In the genomic region with DNA sequence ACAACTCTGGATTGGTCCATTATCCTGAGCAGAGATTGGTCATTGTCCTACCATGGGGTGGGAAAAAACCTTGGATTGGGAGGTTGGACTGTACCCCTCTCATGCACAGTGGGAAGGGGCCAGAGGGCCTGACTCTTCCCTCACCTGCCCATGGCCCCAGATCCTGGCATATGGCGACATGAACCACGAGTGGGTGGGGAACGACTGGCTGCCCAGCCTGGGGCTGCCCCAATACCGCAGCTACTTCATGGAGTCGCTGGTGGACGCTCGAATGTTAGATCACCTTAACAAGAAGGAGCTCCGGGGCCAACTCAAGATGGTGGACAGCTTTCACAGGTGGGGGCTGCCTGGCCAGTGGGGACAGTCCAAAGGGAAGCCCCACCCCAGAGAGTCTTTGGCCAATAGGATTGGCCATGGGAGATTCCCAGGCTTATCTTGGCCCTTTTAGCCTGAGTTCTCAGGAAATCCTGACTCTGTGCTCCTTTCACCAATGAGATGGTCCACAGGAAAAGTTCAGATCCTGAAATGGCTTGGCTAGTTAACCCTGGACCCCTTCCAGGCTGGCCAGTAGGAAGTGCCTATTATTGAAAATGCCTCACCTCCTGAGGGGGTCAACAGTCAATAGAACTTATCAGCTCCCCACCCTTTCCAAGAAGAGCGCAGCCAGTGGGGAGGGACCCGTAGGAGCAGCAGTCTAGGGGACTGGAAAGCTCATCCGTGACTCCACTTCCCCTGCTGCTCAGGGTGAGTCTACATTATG, we compare ENCODE assay signal across 10 cellular contexts. TPM values are rescaled to one million over a fixed set of nuclear protein-coding genes. Genes with fewer than 3 reads are reported as not detected.
A peak's percentile ranks its signal among the peaks of the same experiment; 100 is the strongest.
DNase-seq lines count a peak whose midpoint lies in the region; ATAC-seq and TF ChIP-seq lines count a peak whose summit lies in the region.
"Had no signal": no experiment of that assay in that cellular context is flagged by ENCODE, and none has a peak within 500 bp of the region (broad histone marks: within the 10 kb centered on the region; RNA-seq: fewer than 3 reads in every experiment).

No MANE protein-coding gene starts in this region.

- no peak for TF ChIP-seq CTCF in hepatocyte (IDR thresholded peaks at IDR 0.05; ENCODE audit: poor library complexity)
- no peak for TF ChIP-seq CTCF in prostate gland (IDR thresholded peaks at IDR 0.05)

- H3K4me3 ChIP-seq in HAP-1 (peak overlapping the region; percentile 70; the same call in 1 of the 2 replicates), hepatocyte (no peak overlapping the region), prostate gland (peak overlapping the region; percentile 73 to 77)

- intact Hi-C loops in activated T-helper 2 cell treated with anti-CD3 and anti-CD28 coated beads, Interferon-gamma antibody, Interleukin-2, Interleukin-4, amounts not matched to agents 10 μg/mL and 5 μg/mL and 100 μg/mL, durations not matched to agents 14 hours and 24 hours and 36 hours (cut with micrococcal nuclease), result loop anchor here (5.0 to 10.0 kb wide), 4 partner anchors 36 to 153 kb away; a partner anchor contains a TSS
- intact Hi-C loops in prostate gland (cut with DNase I), result loop anchor here (5.0 kb wide), 2 partner anchors 49 to 51 kb away; no protein-coding TSS in a partner anchor

- H3K36me3 ChIP-seq in HAP-1 (replicated peaks) (no peaks in the 10 kb centered on the region), hepatocyte (replicated peaks; ENCODE audit: insufficient read depth, low read depth) (no peaks in the 10 kb centered on the region), prostate gland (no peaks in the 10 kb centered on the region)

- peaks cover 23% of the 10 kb centered on the region for H3K4me1 ChIP-seq in HAP-1
- H3K4me1 ChIP-seq in hepatocyte (ENCODE audit: insufficient read depth), result peaks cover 16% of the 10 kb centered on the region
- peaks cover 13% of the 10 kb centered on the region for H3K4me1 ChIP-seq in prostate gland (replicated peaks)

- no peaks in the 10 kb centered on the region for H3K79me2 ChIP-seq in hepatocyte

- no peak for TF ChIP-seq POLR2A in prostate gland (IDR thresholded peaks at IDR 0.05)

- DNase-seq in HAP-1 (ENCODE audit: low spot score in 2 of 2) (no peak), hepatocyte (ENCODE audit: low spot score) (no peak), prostate gland (ENCODE audit: low spot score) (no peak), superior temporal gyrus (ENCODE audit: extremely low spot score) (no peak), NCI-H146 (lab: John Stamatoyannopoulos, UW) (no peak), hepatic stellate cell (ENCODE audit: low spot score) (no peak)
- DNase-seq in activated T-helper 2 cell treated with anti-CD3 and anti-CD28 coated beads, Interferon-gamma antibody, Interleukin-2, Interleukin-4, amounts not matched to agents 10 μg/mL and 5 μg/mL and 100 μg/mL, durations not matched to agents 14 hours and 24 hours and 36 hours (ENCODE audit: low spot score), result no peak
- DNase-seq: aorta, NCI-H2081 treated with DMSO at 0.1 percent for 48 hours had no signal

- peaks cover 52% of the 10 kb centered on the region for H3K27me3 Mint-ChIP-seq in activated T-helper 2 cell treated with anti-CD3 and anti-CD28 coated beads, Interferon-gamma antibody, Interleukin-2, Interleukin-4, amounts not matched to agents 10 μg/mL and 5 μg/mL and 100 μg/mL, durations not matched to agents 14 hours and 24 hours and 36 hours (ENCODE audit: low read depth)

- H2AFZ ChIP-seq in hepatocyte, result no peak overlapping the region

- peak overlapping the region; percentile 88 for H3K4me2 ChIP-seq in hepatocyte

- in situ Hi-C loops in HAP-1 (cut with MboI; ENCODE audit: low sequenced_read_pairs), result no loop called here

- H3K27me3 ChIP-seq in HAP-1 (ENCODE audit: low read depth) (no peaks in the 10 kb centered on the region), hepatocyte (no peaks in the 10 kb centered on the region), prostate gland (replicated peaks; ENCODE audit: insufficient read depth) (no peaks in the 10 kb centered on the region)

- H3K4me3 Mint-ChIP-seq in activated T-helper 2 cell treated with anti-CD3 and anti-CD28 coated beads, Interferon-gamma antibody, Interleukin-2, Interleukin-4, amounts not matched to agents 10 μg/mL and 5 μg/mL and 100 μg/mL, durations not matched to agents 14 hours and 24 hours and 36 hours (ENCODE audit: low read depth), result peak overlapping the region; percentile 71

- H3K9me3 ChIP-seq in HAP-1 (no peaks in the 10 kb centered on the region), hepatocyte (ENCODE audit: low read depth) (no peaks in the 10 kb centered on the region), prostate gland (no peaks in the 10 kb centered on the region)

- WGBS in hepatocyte (ENCODE audit: low lambda C conversion rate, missing lambda C conversion rate), result 85% methylated on average over 11 of the region's 11 CpGs
- 71% methylated on average over 11 of the region's 11 CpGs for WGBS in prostate gland

- no peaks in the 10 kb centered on the region for H3K36me3 Mint-ChIP-seq in activated T-helper 2 cell treated with anti-CD3 and anti-CD28 coated beads, Interferon-gamma antibody, Interleukin-2, Interleukin-4, amounts not matched to agents 10 μg/mL and 5 μg/mL and 100 μg/mL, durations not matched to agents 14 hours and 24 hours and 36 hours (ENCODE audit: low read depth)

- ATAC-seq in HG03457 (IDR thresholded peaks at IDR 0.05; ENCODE audit: unreplicated experiment), result no peak

- H3K9me3 Mint-ChIP-seq in activated T-helper 2 cell treated with anti-CD3 and anti-CD28 coated beads, Interferon-gamma antibody, Interleukin-2, Interleukin-4, amounts not matched to agents 10 μg/mL and 5 μg/mL and 100 μg/mL, durations not matched to agents 14 hours and 24 hours and 36 hours, result no peaks in the 10 kb centered on the region

- H3K4me1 Mint-ChIP-seq in activated T-helper 2 cell treated with anti-CD3 and anti-CD28 coated beads, Interferon-gamma antibody, Interleukin-2, Interleukin-4, amounts not matched to agents 10 μg/mL and 5 μg/mL and 100 μg/mL, durations not matched to agents 14 hours and 24 hours and 36 hours (ENCODE audit: low read depth), result peaks cover 25% of the 10 kb centered on the region

- no peaks in the 10 kb centered on the region for H3K9me2 ChIP-seq in hepatocyte (replicated peaks; ENCODE audit: insufficient read depth)

- H4K20me1 ChIP-seq in hepatocyte (ENCODE audit: insufficient read depth, poor library complexity, severe bottlenecking), result no peaks in the 10 kb centered on the region

- H3K27ac ChIP-seq in hepatocyte (no peak overlapping the region), prostate gland (peak overlapping the region; percentile 90 to 97)

- H3K27ac Mint-ChIP-seq in activated T-helper 2 cell treated with anti-CD3 and anti-CD28 coated beads, Interferon-gamma antibody, Interleukin-2, Interleukin-4, amounts not matched to agents 10 μg/mL and 5 μg/mL and 100 μg/mL, durations not matched to agents 14 hours and 24 hours and 36 hours, result no peak overlapping the region

RNA-seq across cellular contexts. Expression of a gene that starts 7.1 kb away (rescaled TPM):
- total RNA-seq in activated T-helper 2 cell treated with anti-CD3 and anti-CD28 coated beads, Interferon-gamma antibody, Interleukin-2, Interleukin-4, amounts not matched to agents 10 μg/mL and 5 μg/mL and 100 μg/mL, durations not matched to agents 14 hours and 24 hours and 36 hours, result not detected in 2 replicates
- total RNA-seq in hepatocyte (0.44 and 0.50 TPM in 2 replicates), prostate gland (1 to 10 TPM; 3.8 to 6.7 TPM)
- 0.33 and 0.48 TPM in 2 replicates for polyA plus RNA-seq in hepatocyte

RNA-seq across cellular contexts. Expression of a gene that starts 9.5 kb away (rescaled TPM):
- total RNA-seq in activated T-helper 2 cell treated with anti-CD3 and anti-CD28 coated beads, Interferon-gamma antibody, Interleukin-2, Interleukin-4, amounts not matched to agents 10 μg/mL and 5 μg/mL and 100 μg/mL, durations not matched to agents 14 hours and 24 hours and 36 hours, result 1.3 and 1.9 TPM in 2 replicates
- total RNA-seq in hepatocyte (6.6 and 7.0 TPM in 2 replicates), prostate gland (100 to 1,000 TPM in 1 of 2 donors, 10 to 100 TPM in 1; 99.0 to 126 TPM)
- polyA plus RNA-seq in hepatocyte, result 20.5 and 23.2 TPM in 2 replicates

RNA-seq across cellular contexts. Expression of a gene that starts 28.8 kb away (rescaled TPM):
- 3.6 and 5.0 TPM in 2 replicates for total RNA-seq in activated T-helper 2 cell treated with anti-CD3 and anti-CD28 coated beads, Interferon-gamma antibody, Interleukin-2, Interleukin-4, amounts not matched to agents 10 μg/mL and 5 μg/mL and 100 μg/mL, durations not matched to agents 14 hours and 24 hours and 36 hours
- 4.4 and 11.3 TPM in 2 replicates for total RNA-seq in hepatocyte
- 8.2 and 11.4 TPM in 2 replicates for polyA plus RNA-seq in hepatocyte
- total RNA-seq in prostate gland, result 10 to 100 TPM; 12.3 to 18.2 TPM

RNA-seq across cellular contexts. Expression of a gene that starts 29.2 kb away (rescaled TPM):
- 1.7 and 2.3 TPM in 2 replicates for total RNA-seq in activated T-helper 2 cell treated with anti-CD3 and anti-CD28 coated beads, Interferon-gamma antibody, Interleukin-2, Interleukin-4, amounts not matched to agents 10 μg/mL and 5 μg/mL and 100 μg/mL, durations not matched to agents 14 hours and 24 hours and 36 hours
- total RNA-seq in hepatocyte (1.9 TPM in 1 of 2 replicates, not detected in the other), prostate gland (10 to 100 TPM in 1 of 2 donors, 1 to 10 TPM in 1; 2.2 to 11.1 TPM)
- 2.6 and 2.7 TPM in 2 replicates for polyA plus RNA-seq in hepatocyte

RNA-seq across cellular contexts. Expression of a gene that starts 33.9 kb away (rescaled TPM):
- total RNA-seq in activated T-helper 2 cell treated with anti-CD3 and anti-CD28 coated beads, Interferon-gamma antibody, Interleukin-2, Interleukin-4, amounts not matched to agents 10 μg/mL and 5 μg/mL and 100 μg/mL, durations not matched to agents 14 hours and 24 hours and 36 hours, result 5.9 and 7.7 TPM in 2 replicates
- total RNA-seq in hepatocyte (7.1 and 8.7 TPM in 2 replicates), prostate gland (10 to 100 TPM; 31.2 to 64.3 TPM)
- 18.0 and 20.6 TPM in 2 replicates for polyA plus RNA-seq in hepatocyte

Comparison
In these comparisons a context has a peak if more than half of its experiments do, and no peak if none do; other contexts are left out.
1. RNA of a gene that starts 9.5 kb away (total RNA-seq): 99.0 to 126 TPM in prostate gland; 6.6 to 7.0 TPM in hepatocyte and 1.3 to 1.9 TPM in activated T-helper 2 cell treated with anti-CD3 and anti-CD28 coated beads, Interferon-gamma antibody, Interleukin-2, Interleukin-4, amounts not matched to agents 10 μg/mL and 5 μg/mL and 100 μg/mL, durations not matched to agents 14 hours and 24 hours and 36 hours; every median in the first group is over 10 times any median in the second.